ENCODE assay signal across 38 cellular contexts in genomic region chr16:70658921-70659320, GRCh38. TPM values are rescaled to one million over a fixed set of nuclear protein-coding genes. Genes with fewer than 3 reads are reported as not detected.
"Had no signal": no experiment of that assay in that cellular context is flagged by ENCODE, and none has a peak within 500 bp of the region (broad histone marks: within the 10 kb centered on the region; RNA-seq: fewer than 3 reads in every experiment).

No MANE protein-coding gene starts in this region.

- H3K9ac ChIP-seq: SK-N-SH had no signal

- H3K9me3 ChIP-seq: body of pancreas, breast epithelium, MG63, SJSA1, SK-N-SH had no signal

- H3K27me3 ChIP-seq: body of pancreas, breast epithelium, MG63, SJSA1 had no signal

- H3K27ac ChIP-seq: body of pancreas, breast epithelium, SJSA1 had no signal

- FAIRE-seq: astrocyte, TTC549 had no signal

- H3K36me3 Mint-ChIP-seq: activated naive CD8-positive, alpha-beta T cell; IgD-negative memory B cell had no signal

- DNase-seq: activated CD4-positive, alpha-beta T cell treated with anti-CD3 and anti-CD28 coated beads, Interleukin-2, amount 10 ng/mL, durations not matched to agents 24 days and 14 days; activated CD4-positive, alpha-beta T cell treated with anti-CD3 and anti-CD28 coated beads, Interleukin-2, amount 50 U/mL, for 4 hours; activated CD8-positive, alpha-beta T cell treated with anti-CD3 and anti-CD28 coated beads for 36 hours; activated effector memory CD4-positive, alpha-beta T cell treated with anti-CD3 and anti-CD28 coated beads, Interleukin-2, amount 50 U/mL, for 16 hours; activated naive CD4-positive, alpha-beta T cell treated with Interleukin-2 at 50 U/mL for 16 hours; activated T-cell treated with anti-CD3 and anti-CD28 coated beads, Interleukin-2, amount 50 U/mL, for 1 hour; activated T-cell treated with anti-CD3 and anti-CD28 coated beads, Interleukin-2, amount 50 U/mL, for 72 hours; amygdala; body of pancreas; caudate nucleus; cerebellar nuclear complex; Kasumi-1; KG1; MG63; NCI-H1048; NCI-H1105 treated with DMSO at 0.1 percent for 48 hours; NCI-H1436; NCI-H1694 treated with DMSO at 0.1 percent for 48 hours; NCI-H2029; NCI-H345; NCI-H510A; NCI-H526; NCI-H748 treated with DMSO at 0.1 percent for 48 hours; NK-92 treated with Interleukin-12 subunit alpha and Interleukin-12 subunit beta, amount 100 ng/mL, for 24 hours; SHP77 had no signal

- H3K4me2 ChIP-seq: SK-N-SH had no signal

- H3K4me3 ChIP-seq: body of pancreas, breast epithelium, MG63, SJSA1 had no signal

- ATAC-seq: activated CD8-positive, alpha-beta T cell treated with anti-CD3 and anti-CD28 coated beads for 36 hours; activated T-cell treated with anti-CD3 and anti-CD28 coated beads, Interleukin-2, amount 50 U/mL, for 72 hours; activated T-helper 17 cell treated with anti-CD3 and anti-CD28 coated beads, Interleukin-2, amount 50 U/mL, for 72 hours; body of pancreas; Panc1 had no signal

- H3K9me3 Mint-ChIP-seq: activated CD4-positive, alpha-beta T cell treated with anti-CD3 and anti-CD28 coated beads, Interleukin-2, amount 10 ng/mL, durations not matched to agents 24 days and 14 days; activated CD8-positive, alpha-beta T cell treated with anti-CD3 and anti-CD28 coated beads for 36 hours; activated T-cell treated with anti-CD3 and anti-CD28 coated beads, Interleukin-2, amount 50 U/mL, for 72 hours; activated T-helper 17 cell treated with anti-CD3 and anti-CD28 coated beads, Interleukin-2, amount 50 U/mL, for 72 hours; IgD-negative memory B cell; T-helper 1 cell treated with Interleukin-12 subunit alpha and Interleukin-12 subunit beta and Interleukin-4 antibody, amounts not matched to agents 30 μg/mL and 1 μg/mL, for 36 hours; T-helper 2 cell treated with Interferon-gamma antibody and Interleukin-4, amounts not matched to agents 5 μg/mL and 100 μg/mL, for 36 hours had no signal

- H3K27ac Mint-ChIP-seq: activated CD4-positive, alpha-beta T cell treated with anti-CD3 and anti-CD28 coated beads, Interleukin-2, amount 10 ng/mL, durations not matched to agents 24 days and 14 days; activated CD8-positive, alpha-beta T cell treated with anti-CD3 and anti-CD28 coated beads for 36 hours; activated naive CD8-positive, alpha-beta T cell; activated T-cell treated with anti-CD3 and anti-CD28 coated beads, Interleukin-2, amount 50 U/mL, for 72 hours; activated T-helper 17 cell treated with anti-CD3 and anti-CD28 coated beads, Interleukin-2, amount 50 U/mL, for 72 hours; IgD-negative memory B cell; T-helper 1 cell treated with Interleukin-12 subunit alpha and Interleukin-12 subunit beta and Interleukin-4 antibody, amounts not matched to agents 30 μg/mL and 1 μg/mL, for 36 hours; T-helper 2 cell treated with Interferon-gamma antibody and Interleukin-4, amounts not matched to agents 5 μg/mL and 100 μg/mL, for 36 hours had no signal

RNA-seq across cellular contexts. Expression of gene IL34, which starts 12.6 kb away (rescaled TPM):
- total RNA-seq: activated CD8-positive, alpha-beta memory T cell treated with anti-CD3 and anti-CD28 coated beads for 36 hours; activated CD8-positive, alpha-beta T cell treated with anti-CD3 and anti-CD28 coated beads for 36 hours; activated T-helper 17 cell treated with anti-CD3 and anti-CD28 coated beads, Interleukin-2, amount 50 U/mL, for 72 hours; OCI-LY7 had no signal
- polyA plus RNA-seq: IgD-negative memory B cell had no signal
